In genomic region chr9:106981396-106982287, GRCh38 we compare ENCODE assay signal across 1 cellular context.
A peak's percentile ranks its signal among the peaks of the same experiment; 100 is the strongest.
TF ChIP-seq lines count a peak whose summit lies in the region.

No MANE protein-coding gene starts in this region.

TF ChIP-seq in GM12878, 131 proteins besides CTCF, POLR2A, EP300 and RAD21 (continued from another document):
- TF ChIP-seq, protein P1, sequence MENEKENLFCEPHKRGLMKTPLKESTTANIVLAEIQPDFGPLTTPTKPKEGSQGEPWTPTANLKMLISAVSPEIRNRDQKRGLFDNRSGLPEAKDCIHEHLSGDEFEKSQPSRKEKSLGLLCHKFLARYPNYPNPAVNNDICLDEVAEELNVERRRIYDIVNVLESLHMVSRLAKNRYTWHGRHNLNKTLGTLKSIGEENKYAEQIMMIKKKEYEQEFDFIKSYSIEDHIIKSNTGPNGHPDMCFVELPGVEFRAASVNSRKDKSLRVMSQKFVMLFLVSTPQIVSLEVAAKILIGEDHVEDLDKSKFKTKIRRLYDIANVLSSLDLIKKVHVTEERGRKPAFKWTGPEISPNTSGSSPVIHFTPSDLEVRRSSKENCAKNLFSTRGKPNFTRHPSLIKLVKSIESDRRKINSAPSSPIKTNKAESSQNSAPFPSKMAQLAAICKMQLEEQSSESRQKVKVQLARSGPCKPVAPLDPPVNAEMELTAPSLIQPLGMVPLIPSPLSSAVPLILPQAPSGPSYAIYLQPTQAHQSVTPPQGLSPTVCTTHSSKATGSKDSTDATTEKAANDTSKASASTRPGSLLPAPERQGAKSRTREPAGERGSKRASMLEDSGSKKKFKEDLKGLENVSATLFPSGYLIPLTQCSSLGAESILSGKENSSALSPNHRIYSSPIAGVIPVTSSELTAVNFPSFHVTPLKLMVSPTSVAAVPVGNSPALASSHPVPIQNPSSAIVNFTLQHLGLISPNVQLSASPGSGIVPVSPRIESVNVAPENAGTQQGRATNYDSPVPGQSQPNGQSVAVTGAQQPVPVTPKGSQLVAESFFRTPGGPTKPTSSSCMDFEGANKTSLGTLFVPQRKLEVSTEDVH (IDR thresholded peaks at IDR 0.05; ENCODE audit: low read depth, partially characterized antibody): no peak
- no peak for TF ChIP-seq E2F4 (IDR thresholded peaks at IDR 0.05; ENCODE audit: low read depth, low read length)
- TF ChIP-seq NRF1 (conservative IDR thresholded peaks at IDR 0.05; ENCODE audit: low read depth, low read length): no peak
- TF ChIP-seq, protein P2, sequence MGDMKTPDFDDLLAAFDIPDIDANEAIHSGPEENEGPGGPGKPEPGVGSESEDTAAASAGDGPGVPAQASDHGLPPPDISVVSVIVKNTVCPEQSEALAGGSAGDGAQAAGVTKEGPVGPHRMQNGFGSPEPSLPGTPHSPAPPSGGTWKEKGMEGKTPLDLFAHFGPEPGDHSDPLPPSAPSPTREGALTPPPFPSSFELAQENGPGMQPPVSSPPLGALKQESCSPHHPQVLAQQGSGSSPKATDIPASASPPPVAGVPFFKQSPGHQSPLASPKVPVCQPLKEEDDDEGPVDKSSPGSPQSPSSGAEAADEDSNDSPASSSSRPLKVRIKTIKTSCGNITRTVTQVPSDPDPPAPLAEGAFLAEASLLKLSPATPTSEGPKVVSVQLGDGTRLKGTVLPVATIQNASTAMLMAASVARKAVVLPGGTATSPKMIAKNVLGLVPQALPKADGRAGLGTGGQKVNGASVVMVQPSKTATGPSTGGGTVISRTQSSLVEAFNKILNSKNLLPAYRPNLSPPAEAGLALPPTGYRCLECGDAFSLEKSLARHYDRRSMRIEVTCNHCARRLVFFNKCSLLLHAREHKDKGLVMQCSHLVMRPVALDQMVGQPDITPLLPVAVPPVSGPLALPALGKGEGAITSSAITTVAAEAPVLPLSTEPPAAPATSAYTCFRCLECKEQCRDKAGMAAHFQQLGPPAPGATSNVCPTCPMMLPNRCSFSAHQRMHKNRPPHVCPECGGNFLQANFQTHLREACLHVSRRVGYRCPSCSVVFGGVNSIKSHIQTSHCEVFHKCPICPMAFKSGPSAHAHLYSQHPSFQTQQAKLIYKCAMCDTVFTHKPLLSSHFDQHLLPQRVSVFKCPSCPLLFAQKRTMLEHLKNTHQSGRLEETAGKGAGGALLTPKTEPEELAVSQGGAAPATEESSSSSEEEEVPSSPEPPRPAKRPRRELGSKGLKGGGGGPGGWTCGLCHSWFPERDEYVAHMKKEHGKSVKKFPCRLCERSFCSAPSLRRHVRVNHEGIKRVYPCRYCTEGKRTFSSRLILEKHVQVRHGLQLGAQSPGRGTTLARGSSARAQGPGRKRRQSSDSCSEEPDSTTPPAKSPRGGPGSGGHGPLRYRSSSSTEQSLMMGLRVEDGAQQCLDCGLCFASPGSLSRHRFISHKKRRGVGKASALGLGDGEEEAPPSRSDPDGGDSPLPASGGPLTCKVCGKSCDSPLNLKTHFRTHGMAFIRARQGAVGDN (IDR thresholded peaks at IDR 0.05): no peak
- TF ChIP-seq ESRRA (IDR thresholded peaks at IDR 0.05; ENCODE audit: low read length): peak; percentile 75; the same call in 1 of the 2 replicates
- TF ChIP-seq SKIL (IDR thresholded peaks at IDR 0.05; ENCODE audit: low read depth, poor library complexity, severe bottlenecking): peak; percentile 72
- no peak for TF ChIP-seq CREM (IDR thresholded peaks at IDR 0.05; ENCODE audit: low read depth)
- TF ChIP-seq CHD1 (IDR thresholded peaks at IDR 0.05; ENCODE audit: low read depth, low read length): no peak
- no peak for TF ChIP-seq WRNIP1 (IDR thresholded peaks at IDR 0.05; ENCODE audit: borderline replicate concordance, low read depth, low read length)
- no peak for TF ChIP-seq LARP7 (IDR thresholded peaks at IDR 0.05)
- peak; percentile 56; the same call in 1 of the 3 replicates for TF ChIP-seq POU2F2 (IDR thresholded peaks at IDR 0.05; ENCODE audit: borderline replicate concordance, low read depth, low read length)
- no peak for TF ChIP-seq ZNF274 (IDR thresholded peaks at IDR 0.05; ENCODE audit: insufficient read depth, insufficient read length)
- TF ChIP-seq, protein P3, sequence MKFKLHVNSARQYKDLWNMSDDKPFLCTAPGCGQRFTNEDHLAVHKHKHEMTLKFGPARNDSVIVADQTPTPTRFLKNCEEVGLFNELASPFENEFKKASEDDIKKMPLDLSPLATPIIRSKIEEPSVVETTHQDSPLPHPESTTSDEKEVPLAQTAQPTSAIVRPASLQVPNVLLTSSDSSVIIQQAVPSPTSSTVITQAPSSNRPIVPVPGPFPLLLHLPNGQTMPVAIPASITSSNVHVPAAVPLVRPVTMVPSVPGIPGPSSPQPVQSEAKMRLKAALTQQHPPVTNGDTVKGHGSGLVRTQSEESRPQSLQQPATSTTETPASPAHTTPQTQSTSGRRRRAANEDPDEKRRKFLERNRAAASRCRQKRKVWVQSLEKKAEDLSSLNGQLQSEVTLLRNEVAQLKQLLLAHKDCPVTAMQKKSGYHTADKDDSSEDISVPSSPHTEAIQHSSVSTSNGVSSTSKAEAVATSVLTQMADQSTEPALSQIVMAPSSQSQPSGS (IDR thresholded peaks at IDR 0.05; ENCODE audit: low read length): no peak
- peak; percentile 91 for TF ChIP-seq DPF2 (IDR thresholded peaks at IDR 0.05)
- TF ChIP-seq TCF3 (IDR thresholded peaks at IDR 0.05; ENCODE audit: borderline replicate concordance, insufficient read depth, low read depth, low read length): no peak
- no peak for TF ChIP-seq MYC (IDR thresholded peaks at IDR 0.05; ENCODE audit: insufficient read depth, insufficient read length, insufficient replicate concordance, low read length, severe bottlenecking)
- TF ChIP-seq FOS (IDR thresholded peaks at IDR 0.05; ENCODE audit: borderline replicate concordance, extremely low read depth, insufficient read length): no peak
- TF ChIP-seq BHLHE40 (IDR thresholded peaks at IDR 0.05; ENCODE audit: borderline replicate concordance in 1 of 2, low read depth in 2 of 2, low read length in 1 of 2): peak; percentile 57 to 59; a peak in 3 of 4 replicates
- peak; percentile 40 for TF ChIP-seq RELA (IDR thresholded peaks at IDR 0.05; ENCODE audit: borderline replicate concordance, partially characterized antibody)
- peak; percentile 67 for TF ChIP-seq SMAD1 (IDR thresholded peaks at IDR 0.05; ENCODE audit: low read depth, partially characterized antibody)
- peak; percentile 67; the same call in 1 of the 2 replicates for TF ChIP-seq SMARCA5 (IDR thresholded peaks at IDR 0.05)
- no peak for TF ChIP-seq YBX1 (IDR thresholded peaks at IDR 0.05)
- peak; percentile 73; the same call in 1 of the 2 replicates for TF ChIP-seq BMI1 (IDR thresholded peaks at IDR 0.05; ENCODE audit: borderline replicate concordance)
- no peak for TF ChIP-seq ZZZ3 (IDR thresholded peaks at IDR 0.05; ENCODE audit: control insufficient read depth, insufficient read length, low read depth)
